ENCODE assay signal across 18 cellular contexts in genomic region chr14:49553892-49554291, GRCh38.
"Had no signal": no experiment of that assay in that cellular context is flagged by ENCODE, and none has a peak within 500 bp of the region (broad histone marks: within the 10 kb centered on the region; RNA-seq: fewer than 3 reads in every experiment).

No MANE protein-coding gene starts in this region.

- H3K36me3 ChIP-seq: adrenal gland, colonic mucosa, esophagus squamous epithelium, left lung, right atrium auricular region, stomach, thoracic aorta had no signal

- DNase-seq: activated CD4-positive, alpha-beta T cell treated with anti-CD3 and anti-CD28 coated beads, Interleukin-2, amount 50 U/mL, for 1 hour; activated naive CD4-positive, alpha-beta T cell treated with anti-CD3 and anti-CD28 coated beads, Interleukin-2, amount 10 ng/mL, durations not matched to agents 7 days and 5 days; activated T-cell treated with anti-CD3 and anti-CD28 coated beads for 4 hours; adrenal gland; colonic mucosa; esophagus squamous epithelium; foreskin keratinocyte; head of caudate nucleus; islet precursor cell; left lung; mucosa of descending colon; natural killer cell; nucleus accumbens; stomach had no signal

- H3K36me3 Mint-ChIP-seq: activated naive CD4-positive, alpha-beta T cell treated with anti-CD3 and anti-CD28 coated beads, Interleukin-2, amount 10 ng/mL, durations not matched to agents 7 days and 5 days; natural killer cell had no signal

- H3K4me3 ChIP-seq: adrenal gland, colonic mucosa, esophagus squamous epithelium, left lung, mucosa of descending colon, right atrium auricular region, skin epidermis, stomach, thoracic aorta had no signal

- H3K27ac Mint-ChIP-seq: activated naive CD4-positive, alpha-beta T cell treated with anti-CD3 and anti-CD28 coated beads, Interleukin-2, amount 10 ng/mL, durations not matched to agents 7 days and 5 days; activated T-helper 2 cell treated with anti-CD3 and anti-CD28 coated beads, Interferon-gamma antibody, Interleukin-2, Interleukin-4, amounts not matched to agents 10 μg/mL and 5 μg/mL and 100 μg/mL, durations not matched to agents 14 hours and 24 hours and 36 hours; natural killer cell had no signal

- H3K9me3 Mint-ChIP-seq: activated naive CD4-positive, alpha-beta T cell treated with anti-CD3 and anti-CD28 coated beads, Interleukin-2, amount 10 ng/mL, durations not matched to agents 7 days and 5 days; activated T-helper 2 cell treated with anti-CD3 and anti-CD28 coated beads, Interferon-gamma antibody, Interleukin-2, Interleukin-4, amounts not matched to agents 10 μg/mL and 5 μg/mL and 100 μg/mL, durations not matched to agents 14 hours and 24 hours and 36 hours; natural killer cell had no signal

- H3K4me1 Mint-ChIP-seq: activated naive CD4-positive, alpha-beta T cell treated with anti-CD3 and anti-CD28 coated beads, Interleukin-2, amount 10 ng/mL, durations not matched to agents 7 days and 5 days; natural killer cell had no signal

- H3K27ac ChIP-seq: adrenal gland, colonic mucosa, esophagus squamous epithelium, foreskin keratinocyte, left lung, right atrium auricular region, skin epidermis, stomach, thoracic aorta had no signal

- H3K4me3 Mint-ChIP-seq: activated naive CD4-positive, alpha-beta T cell treated with anti-CD3 and anti-CD28 coated beads, Interleukin-2, amount 10 ng/mL, durations not matched to agents 7 days and 5 days; natural killer cell had no signal

- ATAC-seq: foreskin keratinocyte, left lung, mucosa of descending colon, natural killer cell had no signal

- H3K4me1 ChIP-seq: adrenal gland, colonic mucosa, esophagus squamous epithelium, foreskin keratinocyte, left lung, right atrium auricular region, stomach had no signal

- H3K27me3 ChIP-seq: adrenal gland, colonic mucosa, esophagus squamous epithelium, foreskin keratinocyte, left lung, right atrium auricular region, stomach had no signal
